20 cellular contexts compared by ENCODE assay signal in the genomic region with DNA sequence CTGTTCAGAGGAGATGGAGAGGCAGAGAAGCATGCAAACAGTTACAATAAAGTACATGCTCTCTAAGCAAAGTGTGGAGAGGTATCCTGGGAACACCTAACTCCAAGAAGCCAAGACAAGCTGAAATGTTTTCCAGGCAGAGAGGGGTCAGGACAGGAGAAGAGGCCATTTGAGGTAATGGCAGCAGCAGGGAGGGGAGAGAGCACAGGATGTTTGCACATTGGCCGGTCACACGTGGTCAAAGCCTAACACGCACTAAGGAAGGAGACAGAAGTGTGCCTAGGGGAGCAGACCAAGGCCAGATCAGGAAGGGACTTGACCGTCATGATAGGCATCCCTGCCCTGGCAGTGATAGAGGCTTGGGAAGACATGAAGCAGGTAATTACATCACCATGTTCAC.
DNase-seq lines count a peak whose midpoint lies in the region; ATAC-seq, FAIRE-seq and TF ChIP-seq lines count a peak whose summit lies in the region.
"Had no signal": no experiment of that assay in that cellular context is flagged by ENCODE, and none has a peak within 500 bp of the region (broad histone marks: within the 10 kb centered on the region; RNA-seq: fewer than 3 reads in every experiment).

No MANE protein-coding gene starts in this region.

- peaks cover 4% of the 10 kb centered on the region for H3K27me3 Mint-ChIP-seq in GM23338 (ENCODE audit: insufficient read depth, low read depth, poor library complexity)

- peak overlapping the region; percentile 29; the same call in 1 of the 2 replicates for H3K27ac Mint-ChIP-seq in GM23338

- no peaks in the 10 kb centered on the region for H3K9me2 ChIP-seq in GM23338 (ENCODE audit: insufficient read depth)

- no peak for TF ChIP-seq CTCF in GM23338 (conservative IDR thresholded peaks at IDR 0.05; ENCODE audit: low read depth in 2 of 2)
- TF ChIP-seq CTCF in bronchial epithelial cell (IDR thresholded peaks at IDR 0.05; ENCODE audit: insufficient read depth, low read length, severe bottlenecking): no peak

- H3K79me2 ChIP-seq in GM23338 (replicated peaks; ENCODE audit: insufficient read depth): no peaks in the 10 kb centered on the region

- no peaks in the 10 kb centered on the region for H3K9me3 Mint-ChIP-seq in GM23338

- H3K27ac ChIP-seq in GM23338 (ENCODE audit: low read depth): no peak overlapping the region
- H3K27ac ChIP-seq: Peyer's patch had no signal

- H2AFZ ChIP-seq in GM23338: no peak overlapping the region

- H3K4me1 Mint-ChIP-seq in GM23338: peaks cover 8% of the 10 kb centered on the region; the same call in 2 of the 3 replicates

- ATAC-seq in GM23338: no peak
- peak; percentile 71 for ATAC-seq in left lobe of liver
- peak; percentile 31 for ATAC-seq in sciatic nerve
- ATAC-seq: SK-N-SH treated with all-trans-retinoic acid at 6 μM for 48 hours had no signal

- H3K36me3 ChIP-seq in GM23338 (ENCODE audit: insufficient read depth): peaks cover 4% of the 10 kb centered on the region
- no peaks in the 10 kb centered on the region for H3K36me3 ChIP-seq in bronchial epithelial cell (ENCODE audit: control insufficient read depth, insufficient read depth, low read length)
- H3K36me3 ChIP-seq: BE2C, Peyer's patch had no signal

- H3K36me3 Mint-ChIP-seq in GM23338 (ENCODE audit: low read depth): peaks cover 19% of the 10 kb centered on the region

- FAIRE-seq in bronchial epithelial cell (lab: Jason Lieb, UNC): peak; percentile 75
- FAIRE-seq: GM12878 had no signal

- H3K4me1 ChIP-seq in GM23338 (ENCODE audit: insufficient read depth): no peaks in the 10 kb centered on the region; the same call in 1 of the 2 replicates
- H3K4me1 ChIP-seq: BE2C, Peyer's patch had no signal

- no peak overlapping the region for H3K4me3 Mint-ChIP-seq in GM23338

- H3F3A ChIP-seq in GM23338 (replicated peaks; ENCODE audit: low read depth): no peaks in the 10 kb centered on the region

- H4K20me1 ChIP-seq in GM23338 (replicated peaks; ENCODE audit: insufficient read depth): 0 out of 2 replicates have a peak, but pooled peaks cover 7% of the 10 kb centered on the region

- H3K27me3 ChIP-seq in GM23338 (ENCODE audit: insufficient read depth) (no peaks in the 10 kb centered on the region), bronchial epithelial cell (ENCODE audit: control insufficient read depth, insufficient read depth, low read length) (no peaks in the 10 kb centered on the region)
- H3K27me3 ChIP-seq: BE2C, Peyer's patch had no signal

- H3K4me2 ChIP-seq in GM23338: no peak overlapping the region

- DNase-seq in GM23338 (ENCODE audit: low spot score): no peak
- DNase-seq in bronchial epithelial cell (ENCODE audit: low read depth): no peak
- DNase-seq in left lobe of liver (ENCODE audit: low spot score): no peak
- no peak for DNase-seq in sciatic nerve (ENCODE audit: low spot score)
- DNase-seq in A172 (ENCODE audit: low spot score): no peak
- DNase-seq in NOMO-1 (lab: John Stamatoyannopoulos, UW; ENCODE audit: unreplicated experiment in 2 of 2): no peak
- DNase-seq in NCI-H128 (lab: John Stamatoyannopoulos, UW; ENCODE audit: unreplicated experiment): no peak
- no peak for DNase-seq in NCI-H1436 (lab: John Stamatoyannopoulos, UW)
- DNase-seq: BE2C; DMS79 treated with DMSO at 0.1 percent for 48 hours; Kasumi-1; NCI-H1417 treated with DMSO at 0.1 percent for 48 hours; NCI-H1930; NCI-H2227 treated with DMSO at 0.1 percent for 48 hours; NCI-H510A; NCI-H774; NK-92 treated with Interleukin-12 subunit alpha and Interleukin-12 subunit beta, amount 100 ng/mL, for 24 hours; Peyer's patch had no signal

- H3K4me3 ChIP-seq in GM23338 (no peak overlapping the region), bronchial epithelial cell (ENCODE audit: low read depth, low read length) (no peak overlapping the region)
- H3K4me3 ChIP-seq: GM12878, Peyer's patch had no signal

- intact Hi-C loops in sciatic nerve (cut with DNase I): no loop called here

TF ChIP-seq in GM23338, 12 proteins besides CTCF, POLR2A, EP300 and RAD21:
- TF ChIP-seq, protein P1, sequence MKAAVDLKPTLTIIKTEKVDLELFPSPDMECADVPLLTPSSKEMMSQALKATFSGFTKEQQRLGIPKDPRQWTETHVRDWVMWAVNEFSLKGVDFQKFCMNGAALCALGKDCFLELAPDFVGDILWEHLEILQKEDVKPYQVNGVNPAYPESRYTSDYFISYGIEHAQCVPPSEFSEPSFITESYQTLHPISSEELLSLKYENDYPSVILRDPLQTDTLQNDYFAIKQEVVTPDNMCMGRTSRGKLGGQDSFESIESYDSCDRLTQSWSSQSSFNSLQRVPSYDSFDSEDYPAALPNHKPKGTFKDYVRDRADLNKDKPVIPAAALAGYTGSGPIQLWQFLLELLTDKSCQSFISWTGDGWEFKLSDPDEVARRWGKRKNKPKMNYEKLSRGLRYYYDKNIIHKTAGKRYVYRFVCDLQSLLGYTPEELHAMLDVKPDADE (IDR thresholded peaks at IDR 0.05): no peak
- TF ChIP-seq STAT1 (IDR thresholded peaks at IDR 0.05; ENCODE audit: unreplicated experiment): no peak
- TF ChIP-seq NANOG (IDR thresholded peaks at IDR 0.05; ENCODE audit: borderline replicate concordance): no peak
- TF ChIP-seq POLR2AphosphoS5 (IDR thresholded peaks at IDR 0.05; ENCODE audit: low read depth): no peak
